12 cellular contexts compared by ENCODE assay signal in genomic region chr22:19287076-19287724, GRCh38. TPM values are rescaled to one million over a fixed set of nuclear protein-coding genes. Genes with fewer than 3 reads are reported as not detected.
DNase-seq lines count a peak whose midpoint lies in the region; ATAC-seq, FAIRE-seq and TF ChIP-seq lines count a peak whose summit lies in the region.
"Had no signal": no experiment of that assay in that cellular context is flagged by ENCODE, and none has a peak within 500 bp of the region (broad histone marks: within the 10 kb centered on the region; RNA-seq: fewer than 3 reads in every experiment).

No MANE protein-coding gene starts in this region.

- peaks cover 56% of the 10 kb centered on the region for H3K4me1 ChIP-seq in skeletal muscle satellite cell (ENCODE audit: control insufficient read depth, insufficient read depth, low read length)

- peak overlapping the region; percentile 66 for H3K4me2 ChIP-seq in skeletal muscle satellite cell (ENCODE audit: low read length)
- H3K4me2 ChIP-seq: hepatocyte had no signal

- no peaks in the 10 kb centered on the region for H3K27me3 ChIP-seq in skeletal muscle satellite cell (ENCODE audit: control insufficient read depth, insufficient read depth, low read length)
- H3K27me3 ChIP-seq: hepatocyte, ovary had no signal

- peak; percentile 4 for FAIRE-seq in HTR-8/SVneo (lab: Jason Lieb, UNC)
- no peak for FAIRE-seq in H54 (lab: Jason Lieb, UNC)

- H3K9me3 ChIP-seq in skeletal muscle satellite cell (replicated peaks; ENCODE audit: low read length) = no peaks in the 10 kb centered on the region
- H3K9me3 ChIP-seq: ovary had no signal

- DNase-seq in HTR-8/SVneo (ENCODE audit: insufficient read length, low spot score) (no peak), NCI-H345 (lab: John Stamatoyannopoulos, UW) (peak; percentile 77), choroid plexus epithelial cell (ENCODE audit: low read depth) (peak; percentile 76), H54 (ENCODE audit: insufficient read length, low spot score) (no peak), NCI-H1048 (lab: John Stamatoyannopoulos, UW) (no peak), T-helper 2 cell (no peak)
- DNase-seq: activated CD8-positive, alpha-beta T cell treated with anti-CD3 and anti-CD28 coated beads for 36 hours; ovary; RPMI8226 had no signal

- ATAC-seq in GM21717 (IDR thresholded peaks at IDR 0.05; ENCODE audit: unreplicated experiment) = no peak
- ATAC-seq: activated CD8-positive, alpha-beta T cell treated with anti-CD3 and anti-CD28 coated beads for 36 hours had no signal

- peak overlapping the region; percentile 43 for H3K9ac ChIP-seq in skeletal muscle satellite cell (ENCODE audit: low read depth, low read length)

- H3K36me3 ChIP-seq in skeletal muscle satellite cell (ENCODE audit: insufficient read depth, low read length) = no peaks in the 10 kb centered on the region
- H3K36me3 ChIP-seq: ovary had no signal

- H3K4me3 ChIP-seq in choroid plexus epithelial cell (ENCODE audit: low read depth, low read length) = no peak overlapping the region
- peak overlapping the region; percentile 8 for H3K4me3 ChIP-seq in skeletal muscle satellite cell (ENCODE audit: low read length)
- H3K4me3 ChIP-seq: hepatocyte, ovary had no signal

- no peak for TF ChIP-seq CTCF in choroid plexus epithelial cell (conservative IDR thresholded peaks at IDR 0.05; ENCODE audit: low read depth, low read length)

- no peak for TF ChIP-seq POLR2A in H54 (IDR thresholded peaks at IDR 0.05; ENCODE audit: low read depth, low read length)

RNA-seq across cellular contexts. Expression of gene CLTCL1, which starts 4.3 kb away (rescaled TPM):
- 8.1 and 12.7 TPM in 2 replicates for total RNA-seq in skeletal muscle satellite cell (2012; rRNA removed)

Comparison
In these comparisons a context has a peak if more than half of its experiments do, and no peak if none do; other contexts are left out.
1. DNase-seq: peak in NCI-H345 (single experiment) and choroid plexus epithelial cell (single experiment); none in HTR-8/SVneo (single experiment), H54 (single experiment), NCI-H1048 (single experiment) and T-helper 2 cell (0 of 5).